ENCODE assay signal across 14 cellular contexts in the genomic region with DNA sequence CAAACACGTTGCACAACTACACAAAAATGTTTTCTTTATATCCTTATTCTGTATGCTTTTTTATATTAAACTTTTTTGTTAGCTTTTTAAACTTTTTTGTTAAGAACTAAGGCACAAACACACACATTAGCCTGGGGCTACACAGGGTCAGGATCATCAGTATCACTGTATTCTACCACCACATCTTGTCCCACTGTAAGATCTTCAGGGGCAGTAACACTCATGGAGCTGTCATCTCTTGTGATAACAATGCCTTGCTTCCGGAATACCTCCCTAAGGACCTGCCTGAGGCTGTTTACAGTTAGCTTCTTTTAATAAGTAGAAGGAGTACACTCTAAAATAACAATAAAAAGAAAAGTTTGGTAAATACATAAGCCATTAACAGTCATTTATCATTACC. TPM values are rescaled to one million over a fixed set of nuclear protein-coding genes. Genes with fewer than 3 reads are reported as not detected.
DNase-seq lines count a peak whose midpoint lies in the region; ATAC-seq and TF ChIP-seq lines count a peak whose summit lies in the region.
"Had no signal": no experiment of that assay in that cellular context is flagged by ENCODE, and none has a peak within 500 bp of the region (broad histone marks: within the 10 kb centered on the region; RNA-seq: fewer than 3 reads in every experiment).

No MANE protein-coding gene starts in this region.

- DNase-seq in EH (ENCODE audit: low read depth) (peak; percentile 48), HFFc6 (peak; percentile 28), T1000 (lab: John Stamatoyannopoulos, UW) (peak; percentile 46), kidney tubule cell (ENCODE audit: low spot score) (peak; percentile 19), HUDEP-2 (lab: John Stamatoyannopoulos, UW; ENCODE audit: unreplicated experiment in 76 of 76) (no peak)
- DNase-seq: CD8-positive, alpha-beta T cell; DMS53; MM.1S; NCI-H1092; NCI-H1694; NCI-H2081 treated with DMSO at 0.1 percent for 48 hours; NCI-H524 had no signal

- no peaks in the 10 kb centered on the region for H3K9me3 Mint-ChIP-seq in HFFc6
- H3K9me3 Mint-ChIP-seq: CD8-positive, alpha-beta T cell had no signal

- no peaks in the 10 kb centered on the region for H3K27me3 Mint-ChIP-seq in HFFc6 (ENCODE audit: insufficient read depth)

- no peak overlapping the region for H3K4me3 Mint-ChIP-seq in HFFc6
- H3K4me3 Mint-ChIP-seq: CD8-positive, alpha-beta T cell had no signal

- H3K27ac Mint-ChIP-seq in HFFc6: peak overlapping the region; percentile 52; the same call in 1 of the 2 replicates
- H3K27ac Mint-ChIP-seq: CD8-positive, alpha-beta T cell had no signal

- peaks cover 41% of the 10 kb centered on the region for H3K4me1 Mint-ChIP-seq in HFFc6 (ENCODE audit: low read depth)

- TF ChIP-seq CTCF in HFFc6 (IDR thresholded peaks at IDR 0.05): no peak

- ATAC-seq in HG03045 (IDR thresholded peaks at IDR 0.05; ENCODE audit: unreplicated experiment) (no peak), GM21619 (IDR thresholded peaks at IDR 0.05; ENCODE audit: unreplicated experiment) (no peak)
- ATAC-seq: CD8-positive, alpha-beta T cell had no signal

- no peaks in the 10 kb centered on the region for H3K36me3 Mint-ChIP-seq in HFFc6 (ENCODE audit: low read depth)
- H3K36me3 Mint-ChIP-seq: CD8-positive, alpha-beta T cell had no signal

RNA-seq across cellular contexts. Expression of a gene that starts 42.2 kb away (rescaled TPM):
- 10 to 100 TPM; 15.7 to 22.6 (median 18.6) TPM for total RNA-seq in HFFc6 (2021; fragmentation: NEBNext Ultra II Directional; extraction: Animal tissue kit (Norgen Biotek cat#: 25700))

Comparison
In these comparisons a context has a peak if more than half of its experiments do, and no peak if none do; other contexts are left out.
1. DNase-seq: peak in EH (single experiment), HFFc6 (single experiment), T1000 (single experiment) and kidney tubule cell (single experiment); none in HUDEP-2 (0 of 76).